17 cellular contexts compared by ENCODE assay signal in genomic region chr5:34519489-34520220, GRCh38.
DNase-seq lines count a peak whose midpoint lies in the region; ATAC-seq and TF ChIP-seq lines count a peak whose summit lies in the region.
"Had no signal": no experiment of that assay in that cellular context is flagged by ENCODE, and none has a peak within 500 bp of the region (broad histone marks: within the 10 kb centered on the region; RNA-seq: fewer than 3 reads in every experiment).

No MANE protein-coding gene starts in this region.

- H3K27me3 ChIP-seq in mammary epithelial cell (ENCODE audit: insufficient read depth, low read length) (no peaks in the 10 kb centered on the region), foreskin keratinocyte (no peaks in the 10 kb centered on the region), tibial artery (no peaks in the 10 kb centered on the region), prostate gland (replicated peaks; ENCODE audit: insufficient read depth) (no peaks in the 10 kb centered on the region)
- H3K27me3 ChIP-seq: esophagus squamous epithelium, thyroid gland had no signal

- H3K36me3 ChIP-seq in mammary epithelial cell (ENCODE audit: insufficient read depth, low read length): no peaks in the 10 kb centered on the region
- H3K36me3 ChIP-seq in tibial artery: no peaks in the 10 kb centered on the region
- no peaks in the 10 kb centered on the region for H3K36me3 ChIP-seq in prostate gland
- H3K36me3 ChIP-seq: esophagus squamous epithelium, thyroid gland, WERI-Rb-1 had no signal

- H3K9ac ChIP-seq in mammary epithelial cell (ENCODE audit: insufficient read depth, low read length): no peak overlapping the region

- no TSS peak for BruUV-seq in mammary epithelial cell (replicated peaks; lab: Mats Ljungman, UMichigan)

- H3K4me1 ChIP-seq in mammary epithelial cell (ENCODE audit: insufficient read depth, low read length) (peaks cover 19% of the 10 kb centered on the region), foreskin keratinocyte (no peaks in the 10 kb centered on the region), tibial artery (peaks cover 0 to 62% (median 17%) of the 10 kb centered on the region in 4 donors), prostate gland (replicated peaks) (no peaks in the 10 kb centered on the region)
- H3K4me1 ChIP-seq: thyroid gland had no signal

- no peaks in the 10 kb centered on the region for H3K79me2 ChIP-seq in mammary epithelial cell (ENCODE audit: insufficient read depth, low read length)

- intact Hi-C loops in mammary epithelial cell (cut with micrococcal nuclease) (loop anchor here (5.0 to 10.0 kb wide), 2 partner anchors 88 to 315 kb away; partner anchors contain the start of gene TTC23L), tibial artery (cut with DNase I; ENCODE audit: low total_unique reads) (loop anchor here (5.0 to 10.0 kb wide), 2 partner anchors 32 to 165 kb away; no protein-coding TSS in a partner anchor), prostate gland (cut with DNase I) (loop anchor here (5.0 kb wide), 1 partner anchor 32 kb away; no protein-coding TSS in a partner anchor)
- intact Hi-C loops in activated CD4-positive, alpha-beta T cell treated with anti-CD3 and anti-CD28 coated beads for 36 hours (cut with DNase I, micrococcal nuclease): loop anchor here in 1 of 2 experiments (5.0 kb wide), 1 partner anchor 32 kb away; no protein-coding TSS in a partner anchor

- H3K27ac ChIP-seq in mammary epithelial cell (ENCODE audit: insufficient read depth, low read depth, low read length): no peak overlapping the region
- no peak overlapping the region for H3K27ac ChIP-seq in foreskin keratinocyte
- H3K27ac ChIP-seq in tibial artery: peak overlapping the region; percentile 67 to 68
- H3K27ac ChIP-seq in prostate gland: no peak overlapping the region
- H3K27ac ChIP-seq: thyroid gland, WERI-Rb-1 had no signal

- CTCF ChIA-PET in mammary epithelial cell (lab: Charles Lee; ENCODE audit: low non-redundant PET): interaction anchor here (0.7 kb wide), 2 partner anchors 15 to 66 kb away, joined by 6 read pairs; no protein-coding TSS in a partner anchor
- CTCF ChIA-PET in activated CD4-positive, alpha-beta T cell treated with anti-CD3 and anti-CD28 coated beads for 36 hours (lab: Charles Lee): interaction anchor here (0.6 kb wide), 1 partner anchor 9 kb away, joined by 3 read pairs; no protein-coding TSS in a partner anchor

- no peaks in the 10 kb centered on the region for H3K9me3 ChIP-seq in mammary epithelial cell (replicated peaks; ENCODE audit: insufficient read depth, low read length)
- H3K9me3 ChIP-seq in tibial artery: no peaks in the 10 kb centered on the region
- H3K9me3 ChIP-seq in prostate gland: no peaks in the 10 kb centered on the region
- H3K9me3 ChIP-seq: esophagus squamous epithelium, thyroid gland had no signal

- no peaks in the 10 kb centered on the region for H3K36me3 Mint-ChIP-seq in activated CD4-positive, alpha-beta T cell treated with anti-CD3 and anti-CD28 coated beads for 36 hours (ENCODE audit: low read depth)
- H3K36me3 Mint-ChIP-seq: CD4-positive, alpha-beta memory T cell had no signal

- dilution Hi-C loops in mammary epithelial cell (cut with HindIII; ENCODE audit: low sequenced_read_pairs): no loop called here

- H3K4me3 Mint-ChIP-seq in activated CD4-positive, alpha-beta T cell treated with anti-CD3 and anti-CD28 coated beads for 36 hours: no peak overlapping the region
- H3K4me3 Mint-ChIP-seq: CD4-positive, alpha-beta memory T cell had no signal

- POLR2A ChIA-PET in activated CD4-positive, alpha-beta T cell treated with anti-CD3 and anti-CD28 coated beads for 36 hours (lab: Charles Lee): no interaction called here

- DNase-seq in NCI-H2029 (lab: John Stamatoyannopoulos, UW) (peak; percentile 19), NCI-H2029 treated with DMSO at 0.1 percent for 48 hours (lab: John Stamatoyannopoulos, UW) (no peak), mammary epithelial cell (peak; percentile 65), foreskin keratinocyte (peak in 1 of 2 donors; percentile 72), tibial artery (no peak), GF-D8 (lab: John Stamatoyannopoulos, UW) (no peak), prostate gland (ENCODE audit: low spot score) (no peak)
- DNase-seq in activated CD4-positive, alpha-beta T cell treated with anti-CD3 and anti-CD28 coated beads for 36 hours: no peak
- DNase-seq: 8988T; activated CD8-positive, alpha-beta memory T cell treated with anti-CD3 and anti-CD28 coated beads for 24 hours; CD4-positive, alpha-beta memory T cell; esophagus squamous epithelium; NCI-H2081 treated with DMSO at 0.1 percent for 48 hours; NCI-H748 treated with DMSO at 0.1 percent for 48 hours; stimulated activated CD4-positive, alpha-beta T cell treated with anti-CD3 and anti-CD28 coated beads, Interleukin-2, amount 100 ng/mL, for 48 hours; thyroid gland; WERI-Rb-1 had no signal

- H3K9me3 Mint-ChIP-seq in activated CD4-positive, alpha-beta T cell treated with anti-CD3 and anti-CD28 coated beads for 36 hours (ENCODE audit: low read depth): no peaks in the 10 kb centered on the region
- H3K9me3 Mint-ChIP-seq: CD4-positive, alpha-beta memory T cell had no signal

- H3K4me3 ChIP-seq in mammary epithelial cell (replicated peaks in 1 of 3; ENCODE audit: insufficient read depth in 1 of 3, low read depth in 2 of 3, low read length in 3 of 3) (no peak overlapping the region), tibial artery (no peak overlapping the region), prostate gland (no peak overlapping the region)
- H3K4me3 ChIP-seq: esophagus squamous epithelium, thyroid gland had no signal

- TF ChIP-seq CTCF in mammary epithelial cell (conservative IDR thresholded peaks at IDR 0.05 in 1 of 2, IDR thresholded peaks at IDR 0.05 in 1 of 2; ENCODE audit: extremely low read depth in 1 of 2, insufficient read depth in 1 of 2, low read depth in 1 of 2, low read length in 2 of 2): no peak
- no peak for TF ChIP-seq CTCF in foreskin keratinocyte (conservative IDR thresholded peaks at IDR 0.05)
- peak; percentile 2 to 13 for TF ChIP-seq CTCF in tibial artery (IDR thresholded peaks at IDR 0.05)
- TF ChIP-seq CTCF in prostate gland (IDR thresholded peaks at IDR 0.05): no peak

- no peak overlapping the region for H3K27ac Mint-ChIP-seq in activated CD4-positive, alpha-beta T cell treated with anti-CD3 and anti-CD28 coated beads for 36 hours
- H3K27ac Mint-ChIP-seq: CD4-positive, alpha-beta memory T cell had no signal

- H3K27me3 Mint-ChIP-seq in activated CD4-positive, alpha-beta T cell treated with anti-CD3 and anti-CD28 coated beads for 36 hours: peaks cover 21% of the 10 kb centered on the region

- in situ Hi-C loops in mammary epithelial cell (cut with MboI; ENCODE audit: low sequenced_read_pairs in 2 of 2): no loop called here

- H3K4me1 Mint-ChIP-seq in activated CD4-positive, alpha-beta T cell treated with anti-CD3 and anti-CD28 coated beads for 36 hours: peaks cover 8% of the 10 kb centered on the region

- TF ChIP-seq POLR2A in prostate gland (IDR thresholded peaks at IDR 0.05): no peak

- H3K4me2 ChIP-seq in mammary epithelial cell (ENCODE audit: insufficient read depth, low read depth, low read length): no peak overlapping the region

- peak; percentile 22 for ATAC-seq in foreskin keratinocyte
- ATAC-seq in activated CD4-positive, alpha-beta T cell treated with anti-CD3 and anti-CD28 coated beads for 36 hours: no peak

- no peaks in the 10 kb centered on the region for H4K20me1 ChIP-seq in mammary epithelial cell (ENCODE audit: insufficient read depth, low read length)

- H2AFZ ChIP-seq in mammary epithelial cell (ENCODE audit: low read depth, low read length): no peak overlapping the region

- WGBS in mammary epithelial cell (ENCODE audit: low coverage, missing lambda C conversion rate): 33% methylated on average over 3 of the region's 3 CpGs
- 33% methylated on average over 3 of the region's 3 CpGs for WGBS in prostate gland

Comparison
In these comparisons a context has a peak if more than half of its experiments do, and no peak if none do; other contexts are left out.
1. DNase-seq: peak in NCI-H2029 (single experiment) and mammary epithelial cell (single experiment); none in NCI-H2029 treated with DMSO at 0.1 percent for 48 hours (single experiment), tibial artery (0 of 2), activated CD4-positive, alpha-beta T cell treated with anti-CD3 and anti-CD28 coated beads for 36 hours (single experiment), GF-D8 (single experiment) and prostate gland (single experiment).
2. H3K27ac ChIP-seq: peak in tibial artery (2 of 2); none in mammary epithelial cell (single experiment), foreskin keratinocyte (single experiment) and prostate gland (0 of 2).
3. CTCF ChIP-seq: peak in tibial artery (2 of 2); none in mammary epithelial cell (0 of 2), foreskin keratinocyte (single experiment) and prostate gland (0 of 4).